1 cellular context compared by ENCODE assay signal in the genomic region with DNA sequence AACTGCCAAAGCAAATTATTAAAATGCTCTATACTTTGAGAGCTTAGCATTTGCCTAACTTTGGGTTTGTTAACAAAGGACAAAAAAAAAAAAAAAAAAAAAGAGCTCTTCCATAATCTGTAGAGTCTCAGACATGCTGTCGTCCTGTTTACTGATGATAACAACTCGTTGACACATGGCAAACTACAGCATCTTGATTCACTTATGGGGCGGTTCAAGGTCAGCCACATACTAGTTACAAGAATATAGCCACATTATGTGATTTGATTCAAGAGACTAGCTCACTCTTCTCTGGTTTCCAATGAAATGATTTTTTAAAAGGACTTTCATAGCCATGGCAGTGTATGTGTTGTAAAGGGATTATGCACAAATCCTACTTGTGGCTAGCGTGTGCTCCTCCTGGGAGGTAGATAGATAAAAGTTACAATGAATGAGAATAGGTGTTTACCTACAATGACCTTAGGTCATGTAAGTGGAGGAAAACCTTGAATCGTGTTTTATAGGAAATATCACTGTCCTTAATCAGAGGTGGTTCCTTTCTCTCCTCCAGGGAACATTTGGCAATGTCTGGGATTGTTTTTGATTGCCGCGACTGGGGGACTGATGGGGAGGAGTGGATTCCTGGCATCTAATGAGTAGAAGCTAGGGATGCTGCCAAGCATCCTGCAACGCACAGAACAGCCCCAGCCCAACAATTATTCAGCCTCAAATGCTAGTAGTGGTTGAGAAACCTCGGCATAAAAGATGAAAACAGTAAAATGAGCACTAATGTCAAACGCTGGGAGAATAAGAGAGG.
A peak's percentile ranks its signal among the peaks of the same experiment; 100 is the strongest.
TF ChIP-seq lines count a peak whose summit lies in the region.

No MANE protein-coding gene starts in this region.

TF ChIP-seq in HEK293, 187 proteins besides CTCF, POLR2A, EP300 and RAD21:
- TF ChIP-seq GLIS1 (tag by site-specific recombination; IDR thresholded peaks at IDR 0.05) (peak; percentile 81), KLF8 (tag by site-specific recombination; IDR thresholded peaks at IDR 0.05) (peak; percentile 68), ZNF174 (tag by site-specific recombination; IDR thresholded peaks at IDR 0.05) (no peak), ZNF664 (tag by site-specific recombination; IDR thresholded peaks at IDR 0.05) (no peak), TCF7L2 (IDR thresholded peaks at IDR 0.05; ENCODE audit: borderline replicate concordance, low read depth, low read length) (peak; percentile 12; the same call in 1 of the 2 replicates)
